ENCODE assay signal across 10 cellular contexts in the genomic region with DNA sequence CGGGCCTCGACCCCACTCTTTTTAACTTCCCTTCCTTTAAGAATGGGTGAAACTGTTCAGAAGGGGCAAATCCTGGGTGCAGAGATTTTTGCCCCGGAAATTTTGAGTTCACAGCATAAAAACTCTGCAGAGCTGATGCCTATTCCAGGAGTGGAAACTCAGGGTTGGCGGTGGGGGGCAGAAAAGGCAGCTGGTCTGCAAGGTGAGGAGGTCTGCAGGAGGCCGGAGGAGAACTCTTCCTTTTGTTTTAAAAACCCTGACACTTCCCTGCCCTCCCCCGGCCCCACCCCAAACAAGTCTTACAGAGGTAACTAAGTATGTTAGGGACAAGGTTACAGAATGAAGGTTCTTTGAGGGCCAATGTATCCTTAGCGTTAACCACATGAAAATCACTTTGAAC.
DNase-seq lines count a peak whose midpoint lies in the region; TF ChIP-seq lines count a peak whose summit lies in the region.
"Had no signal": no experiment of that assay in that cellular context is flagged by ENCODE, and none has a peak within 500 bp of the region (broad histone marks: within the 10 kb centered on the region; RNA-seq: fewer than 3 reads in every experiment).

No MANE protein-coding gene starts in this region.

- H3K4ac ChIP-seq in mesenchymal stem cell (ENCODE audit: low read depth in 1 of 2, low read length in 2 of 2), result no peak overlapping the region

- H3K9me3 ChIP-seq in HEK293 (ENCODE audit: control insufficient read depth, insufficient read depth, low read depth, low read length) (no peaks in the 10 kb centered on the region), mesenchymal stem cell (ENCODE audit: control insufficient read depth, low read length) (no peaks in the 10 kb centered on the region), subcutaneous abdominal adipose tissue (ENCODE audit: control insufficient read depth in 5 of 5, low read length in 5 of 5) (no peaks in the 10 kb centered on the region)

- H3K23ac ChIP-seq in mesenchymal stem cell (ENCODE audit: low read length in 2 of 2), result no peak overlapping the region

- peak overlapping the region; percentile 33 to 48 for H3K18ac ChIP-seq in mesenchymal stem cell (ENCODE audit: low read depth in 1 of 2, low read length in 2 of 2)

- H3K79me1 ChIP-seq in mesenchymal stem cell (replicated peaks; ENCODE audit: low read length, poor library complexity, severe bottlenecking), result no peaks in the 10 kb centered on the region

- peak overlapping the region; percentile 69 for H2BK15ac ChIP-seq in mesenchymal stem cell (ENCODE audit: low read depth, poor library complexity, severe bottlenecking)

- TF ChIP-seq CTCF in HEK293 (tag by site-specific recombination; IDR thresholded peaks at IDR 0.05) (no peak), choroid plexus epithelial cell (conservative IDR thresholded peaks at IDR 0.05; ENCODE audit: low read depth, low read length) (no peak)

- H3K4me2 ChIP-seq in mesenchymal stem cell (ENCODE audit: low read length, poor library complexity, severe bottlenecking), result no peak overlapping the region

- H3K9ac ChIP-seq in mesenchymal stem cell (ENCODE audit: low read length) (peak overlapping the region; percentile 38), subcutaneous abdominal adipose tissue (ENCODE audit: low read length in 5 of 5) (peak overlapping the region in 1 of 5 donors; percentile 13)

- H3K27ac ChIP-seq in HEK293 (ENCODE audit: extremely low read depth, low read depth, low read length) (peak overlapping the region; percentile 98), mesenchymal stem cell (ENCODE audit: low read length, poor library complexity, severe bottlenecking) (no peak overlapping the region), subcutaneous abdominal adipose tissue (ENCODE audit: low read depth, low read length) (no peak overlapping the region)

- WGBS in mesenchymal stem cell, result 27% methylated on average over 2 of the region's 7 CpGs

- CTCF ChIA-PET in HEK293 (lab: Yijun Ruan, JAX), result interaction anchor here (0.5 to 1.5 kb wide), 5 partner anchors 20 to 751 kb away, joined by 3 to 5 read pairs (median 3); no protein-coding TSS in a partner anchor
- CTCF ChIA-PET in HEK293T (lab: Yijun Ruan, JAX), result no interaction called here

- H2BK12ac ChIP-seq in mesenchymal stem cell (ENCODE audit: low read length in 2 of 2), result peak overlapping the region in 1 of 2 experiments; percentile 54

- no peak overlapping the region for H4K8ac ChIP-seq in mesenchymal stem cell (ENCODE audit: low read length)

- H3K4me1 ChIP-seq in HEK293 (ENCODE audit: control insufficient read depth, insufficient read depth, low read length) (peaks cover 18% of the 10 kb centered on the region), mesenchymal stem cell (ENCODE audit: control insufficient read depth, insufficient read depth, low read depth, low read length) (peaks cover 8% of the 10 kb centered on the region), subcutaneous abdominal adipose tissue (ENCODE audit: control insufficient read depth in 5 of 5, insufficient read depth in 5 of 5, low read length in 5 of 5) (peaks cover 2 to 17% (median 14%) of the 10 kb centered on the region in 5 donors)

- H3K36me3 ChIP-seq in HEK293 (ENCODE audit: control insufficient read depth in 2 of 2, insufficient read depth in 1 of 2, low read length in 2 of 2) (no peaks in the 10 kb centered on the region), mesenchymal stem cell (ENCODE audit: control insufficient read depth in 1 of 2, insufficient read depth in 2 of 2, low read depth in 1 of 2, low read length in 2 of 2) (no peaks in the 10 kb centered on the region), subcutaneous abdominal adipose tissue (ENCODE audit: control insufficient read depth in 5 of 5, insufficient read depth in 5 of 5, low read length in 5 of 5) (no peaks in the 10 kb centered on the region)

- H2BK120ac ChIP-seq in mesenchymal stem cell (ENCODE audit: low read depth, low read length), result peak overlapping the region; percentile 19

- H4K91ac ChIP-seq in mesenchymal stem cell (ENCODE audit: low read length), result no peak overlapping the region

- H2AK5ac ChIP-seq in mesenchymal stem cell (ENCODE audit: low read length, severe bottlenecking), result no peak overlapping the region

- no peak overlapping the region for H3K4me3 ChIP-seq in HEK293 (ENCODE audit: low read depth, low read length)
- peak overlapping the region; percentile 48 for H3K4me3 ChIP-seq in choroid plexus epithelial cell (ENCODE audit: low read depth, low read length)
- no peak overlapping the region for H3K4me3 ChIP-seq in mesenchymal stem cell (ENCODE audit: insufficient read depth in 1 of 2, low read depth in 1 of 2, low read length in 2 of 2)
- peak overlapping the region in 4 of 5 donors; percentile 47 to 58 (median 54) for H3K4me3 ChIP-seq in subcutaneous abdominal adipose tissue (ENCODE audit: low read depth in 1 of 5, low read length in 5 of 5)

- H2BK5ac ChIP-seq in mesenchymal stem cell (ENCODE audit: low read depth, low read length, poor library complexity, severe bottlenecking), result no peak overlapping the region

- H3K14ac ChIP-seq in mesenchymal stem cell (ENCODE audit: low read length in 2 of 2), result no peak overlapping the region

- H3K27me3 ChIP-seq in mesenchymal stem cell (ENCODE audit: control insufficient read depth in 1 of 2, insufficient read depth in 1 of 2, low read length in 2 of 2) (peaks cover 0 to 6% of the 10 kb centered on the region in 2 experiments), subcutaneous abdominal adipose tissue (ENCODE audit: control insufficient read depth in 5 of 5, insufficient read depth in 4 of 5, low read length in 5 of 5) (peaks cover 0 to 4% (median 0%) of the 10 kb centered on the region in 5 donors)

- no peak overlapping the region for H2AFZ ChIP-seq in mesenchymal stem cell (ENCODE audit: low read depth, low read length)

- POLR2A ChIA-PET in HEK293 (lab: Yijun Ruan, JAX), result interaction anchor here (0.7 to 1.1 kb wide), 3 partner anchors 18 to 273 kb away, joined by 4 to 9 read pairs (median 4); no protein-coding TSS in a partner anchor
- POLR2A ChIA-PET in HEK293T (lab: Yijun Ruan, JAX), result interaction anchor here (1.1 kb wide), 1 partner anchor 494 kb away, joined by 3 read pairs; no protein-coding TSS in a partner anchor

- DNase-seq in choroid plexus epithelial cell (ENCODE audit: low read depth) (no peak), mesenchymal stem cell (no peak), HEK293T (ENCODE audit: extremely low spot score) (no peak), NCI-H2227 treated with DMSO at 0.1 percent for 48 hours (lab: John Stamatoyannopoulos, UW) (no peak), AG20443 (ENCODE audit: low spot score) (no peak)
- DNase-seq: activated CD8-positive, alpha-beta memory T cell treated with anti-CD3 and anti-CD28 coated beads, Interleukin-2, amount 50 U/mL, for 4 hours; CD8-positive, alpha-beta T cell; GF-D8 had no signal

TF ChIP-seq in HEK293, 187 proteins besides CTCF, POLR2A, EP300 and RAD21:
- TF ChIP-seq GLIS1 (tag by site-specific recombination; IDR thresholded peaks at IDR 0.05) (peak; percentile 36; the same call in 1 of the 2 replicates), ZNF521 (tag by site-specific recombination; IDR thresholded peaks at IDR 0.05) (no peak)

TF ChIP-seq in HEK293T, 16 proteins besides CTCF, POLR2A, EP300 and RAD21:
- no peak for TF ChIP-seq SP1 (IDR thresholded peaks at IDR 0.05)
- TF ChIP-seq CTBP1 (IDR thresholded peaks at IDR 0.05; ENCODE audit: borderline replicate concordance), result no peak
- no peak for TF ChIP-seq L3MBTL2 (conservative IDR thresholded peaks at IDR 0.05)
- no peak for TF ChIP-seq TARDBP (IDR thresholded peaks at IDR 0.05)
- no peak for TF ChIP-seq SUZ12 (IDR thresholded peaks at IDR 0.05)
- TF ChIP-seq NFRKB (IDR thresholded peaks at IDR 0.05), result no peak
- TF ChIP-seq FOXA1 (IDR thresholded peaks at IDR 0.05), result no peak
- TF ChIP-seq ELF4 (IDR thresholded peaks at IDR 0.05), result no peak
- TF ChIP-seq FOXM1 (IDR thresholded peaks at IDR 0.05; ENCODE audit: borderline replicate concordance), result no peak
- no peak for TF ChIP-seq ZNF384 (IDR thresholded peaks at IDR 0.05)
- no peak for TF ChIP-seq HDGF (IDR thresholded peaks at IDR 0.05; ENCODE audit: borderline replicate concordance)
- no peak for TF ChIP-seq FOXK2 (IDR thresholded peaks at IDR 0.05)
- TF ChIP-seq, protein P1, sequence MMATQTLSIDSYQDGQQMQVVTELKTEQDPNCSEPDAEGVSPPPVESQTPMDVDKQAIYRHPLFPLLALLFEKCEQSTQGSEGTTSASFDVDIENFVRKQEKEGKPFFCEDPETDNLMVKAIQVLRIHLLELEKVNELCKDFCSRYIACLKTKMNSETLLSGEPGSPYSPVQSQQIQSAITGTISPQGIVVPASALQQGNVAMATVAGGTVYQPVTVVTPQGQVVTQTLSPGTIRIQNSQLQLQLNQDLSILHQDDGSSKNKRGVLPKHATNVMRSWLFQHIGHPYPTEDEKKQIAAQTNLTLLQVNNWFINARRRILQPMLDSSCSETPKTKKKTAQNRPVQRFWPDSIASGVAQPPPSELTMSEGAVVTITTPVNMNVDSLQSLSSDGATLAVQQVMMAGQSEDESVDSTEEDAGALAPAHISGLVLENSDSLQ (IDR thresholded peaks at IDR 0.05), result no peak
- TF ChIP-seq ARNT (IDR thresholded peaks at IDR 0.05), result no peak
- TF ChIP-seq LEF1 (IDR thresholded peaks at IDR 0.05; ENCODE audit: borderline replicate concordance), result no peak
- TF ChIP-seq BHLHE40 (IDR thresholded peaks at IDR 0.05; ENCODE audit: borderline replicate concordance), result no peak

Comparison
In these comparisons a context has a peak if more than half of its experiments do, and no peak if none do; other contexts are left out.
1. H3K4me3 ChIP-seq: peak in choroid plexus epithelial cell (single experiment) and subcutaneous abdominal adipose tissue (4 of 5); none in HEK293 (single experiment) and mesenchymal stem cell (0 of 2).